In genomic region chr7:102154425-102154824, GRCh38 we compare ENCODE assay signal across 18 cellular contexts.
DNase-seq lines count a peak whose midpoint lies in the region; ATAC-seq, FAIRE-seq and TF ChIP-seq lines count a peak whose summit lies in the region.
"Had no signal": no experiment of that assay in that cellular context is flagged by ENCODE, and none has a peak within 500 bp of the region (broad histone marks: within the 10 kb centered on the region; RNA-seq: fewer than 3 reads in every experiment).

No MANE protein-coding gene starts in this region.

- no peak overlapping the region for H3K9ac ChIP-seq in HepG2 (ENCODE audit: insufficient read depth, low read depth, low read length)

- TF ChIP-seq POLR2A in HepG2 (IDR thresholded peaks at IDR 0.05; ENCODE audit: insufficient read depth in 1 of 2, low read depth in 2 of 2, low read length in 2 of 2) (no peak), right lobe of liver (IDR thresholded peaks at IDR 0.05) (no peak)

- H3K36me3 ChIP-seq in HepG2 (replicated peaks in 1 of 2; ENCODE audit: control insufficient read depth in 1 of 2, insufficient read depth in 2 of 2, low read length in 2 of 2) (peaks cover 3 to 10% of the 10 kb centered on the region in 2 experiments; a peak in 1 of 5 replicates), right lobe of liver (peaks cover 0 to 3% (median 0%) of the 10 kb centered on the region in 4 donors), hepatocyte (replicated peaks; ENCODE audit: insufficient read depth, low read depth) (no peaks in the 10 kb centered on the region)
- H3K36me3 ChIP-seq: HAP-1 had no signal

- H3K4me2 ChIP-seq in HepG2 (ENCODE audit: low read depth, low read length): no peak overlapping the region
- no peak overlapping the region for H3K4me2 ChIP-seq in hepatocyte

- H4K20me1 ChIP-seq in HepG2 (ENCODE audit: insufficient read depth, low read length) (no peaks in the 10 kb centered on the region), hepatocyte (ENCODE audit: insufficient read depth, poor library complexity, severe bottlenecking) (no peaks in the 10 kb centered on the region)

- TF ChIP-seq CTCF in HepG2 (CRISPR knock-in tag; IDR thresholded peaks at IDR 0.05): no peak
- no peak for TF ChIP-seq CTCF in right lobe of liver (IDR thresholded peaks at IDR 0.05)
- TF ChIP-seq CTCF in RWPE1 (conservative IDR thresholded peaks at IDR 0.05; ENCODE audit: low read depth): no peak
- no peak for TF ChIP-seq CTCF in hepatocyte (IDR thresholded peaks at IDR 0.05; ENCODE audit: poor library complexity)

- BruUV-seq in HepG2 (replicated peaks; lab: Mats Ljungman, UMichigan): no TSS peak

- in situ Hi-C loops in HepG2 (cut with HindIII; ENCODE audit: extremely low pct_ligation_motif_present, low pct_unique_long_range_greater_than_20kb): no loop called here

- H3K27me3 ChIP-seq in HepG2 (ENCODE audit: control insufficient read depth in 1 of 2, insufficient read depth in 2 of 2, low read length in 2 of 2) (no peaks in the 10 kb centered on the region), right lobe of liver (no peaks in the 10 kb centered on the region), hepatocyte (no peaks in the 10 kb centered on the region)

- CTCF ChIA-PET in HepG2 (lab: Yijun Ruan, JAX; ENCODE audit: low intra/inter-chr PET ratio, low total read pairs): no interaction called here
- CTCF ChIA-PET in RWPE1 (lab: Yijun Ruan, JAX): interaction anchor here (0.6 to 0.7 kb wide), 2 partner anchors 68 to 1701 kb away, joined by 3 read pairs; no protein-coding TSS in a partner anchor

- no peak overlapping the region for H3K4me3 ChIP-seq in HepG2 (replicated peaks in 1 of 3; ENCODE audit: insufficient read depth in 1 of 3, low read depth in 2 of 3, low read length in 3 of 3)
- no peak overlapping the region for H3K4me3 ChIP-seq in right lobe of liver
- H3K4me3 ChIP-seq in hepatocyte: no peak overlapping the region
- H3K4me3 ChIP-seq: GM12878, HAP-1 had no signal

- ATAC-seq in HepG2 (no peak), right lobe of liver (no peak), HG03442 (IDR thresholded peaks at IDR 0.05; ENCODE audit: unreplicated experiment) (no peak), GM18868 (IDR thresholded peaks at IDR 0.05; ENCODE audit: unreplicated experiment) (no peak)
- ATAC-seq: GM12878 had no signal

- intact Hi-C loops in HepG2 (cut with micrococcal nuclease; ENCODE audit: unreplicated experiment) (loop anchor here (10.0 kb wide), 1 partner anchor 80 kb away; no protein-coding TSS in a partner anchor), right lobe of liver (cut with DNase I) (no loop called here)

- H2AFZ ChIP-seq in HepG2 (ENCODE audit: low read length): no peak overlapping the region
- H2AFZ ChIP-seq in hepatocyte: no peak overlapping the region

- no peaks in the 10 kb centered on the region for H3K9me2 ChIP-seq in hepatocyte (replicated peaks; ENCODE audit: insufficient read depth)

- peak overlapping the region; percentile 100 for H3K27ac ChIP-seq in HepG2 (ENCODE audit: extremely low read length, insufficient read depth, low read length)
- no peak overlapping the region for H3K27ac ChIP-seq in right lobe of liver
- peak overlapping the region; percentile 98; the same call in 1 of the 2 replicates for H3K27ac ChIP-seq in RWPE1
- peak overlapping the region; percentile 94 for H3K27ac ChIP-seq in hepatocyte
- H3K27ac ChIP-seq: C4-2B had no signal

- POLR2A ChIA-PET in HepG2 (lab: Yijun Ruan, JAX): interaction anchor here (1.6 to 2.8 kb wide), 2 partner anchors 20 to 130 kb away, joined by 3 to 10 read pairs; no protein-coding TSS in a partner anchor
- POLR2A ChIA-PET in RWPE1 (lab: Yijun Ruan, JAX; ENCODE audit: low non-redundant PET): no interaction called here

- no peak for TF ChIP-seq RAD21 in HepG2 (CRISPR knock-in tag; IDR thresholded peaks at IDR 0.05)

- H3K9me3 ChIP-seq in HepG2 (ENCODE audit: low read length) (no peaks in the 10 kb centered on the region), right lobe of liver (no peaks in the 10 kb centered on the region), hepatocyte (ENCODE audit: low read depth) (no peaks in the 10 kb centered on the region)
- H3K9me3 ChIP-seq: HAP-1 had no signal

- H3K4me1 ChIP-seq in HepG2 (ENCODE audit: insufficient read depth, low read length) (peaks cover 72% of the 10 kb centered on the region), right lobe of liver (peaks cover 0 to 21% (median 7%) of the 10 kb centered on the region in 4 donors), hepatocyte (ENCODE audit: insufficient read depth) (peaks cover 19% of the 10 kb centered on the region)

- 97% methylated on average over 3 of the region's 3 CpGs for WGBS in HepG2 (ENCODE audit: low lambda C conversion rate)
- 92% methylated on average over 2 of the region's 3 CpGs for WGBS in right lobe of liver (ENCODE audit: insufficient coverage, low coverage, low lambda C conversion rate, missing lambda C conversion rate)
- 97% methylated on average over 3 of the region's 3 CpGs for WGBS in hepatocyte (ENCODE audit: low lambda C conversion rate, missing lambda C conversion rate)

- DNase-seq in HepG2 (ENCODE audit: low spot score) (no peak), right lobe of liver (no peak), RWPE1 (ENCODE audit: low spot score) (no peak), hepatocyte (ENCODE audit: low spot score) (no peak)
- DNase-seq in stimulated activated CD4-positive, alpha-beta T cell treated with anti-CD3 and anti-CD28 coated beads, Interleukin-1b, Interleukin-23, amount 100 ng/mL, for 48 hours: no peak
- DNase-seq: ACHN; CD4-positive, alpha-beta memory T cell; DMS153; DMS79 treated with DMSO at 0.1 percent for 48 hours; GF-D8; KBM-7 had no signal

- H3K79me2 ChIP-seq in HepG2 (ENCODE audit: insufficient read depth, low read length) (no peaks in the 10 kb centered on the region), hepatocyte (no peaks in the 10 kb centered on the region)

- no peak for FAIRE-seq in HepG2 (lab: Jason Lieb, UNC)
- FAIRE-seq: GM12878, GM19239, HTR-8/SVneo had no signal

- TF ChIP-seq EP300 in HepG2 (IDR thresholded peaks at IDR 0.05; ENCODE audit: low read depth in 2 of 2, low read length in 2 of 2): no peak
- TF ChIP-seq EP300 in HepG2 (CRISPR knock-in tag; IDR thresholded peaks at IDR 0.05; ENCODE audit: borderline replicate concordance): no peak

TF ChIP-seq in HepG2, 621 proteins besides CTCF, POLR2A, EP300 and RAD21 (continues in another document):
- TF ChIP-seq RXRB (CRISPR knock-in tag; IDR thresholded peaks at IDR 0.05; ENCODE audit: borderline replicate concordance) (no peak), DRAP1 (CRISPR knock-in tag; IDR thresholded peaks at IDR 0.05) (no peak), RBM39 (IDR thresholded peaks at IDR 0.05; ENCODE audit: low read depth, low read length, poor library complexity, severe bottlenecking) (no peak), ZNF264 (CRISPR knock-in tag; IDR thresholded peaks at IDR 0.05) (no peak)
- TF ChIP-seq, protein P1, sequence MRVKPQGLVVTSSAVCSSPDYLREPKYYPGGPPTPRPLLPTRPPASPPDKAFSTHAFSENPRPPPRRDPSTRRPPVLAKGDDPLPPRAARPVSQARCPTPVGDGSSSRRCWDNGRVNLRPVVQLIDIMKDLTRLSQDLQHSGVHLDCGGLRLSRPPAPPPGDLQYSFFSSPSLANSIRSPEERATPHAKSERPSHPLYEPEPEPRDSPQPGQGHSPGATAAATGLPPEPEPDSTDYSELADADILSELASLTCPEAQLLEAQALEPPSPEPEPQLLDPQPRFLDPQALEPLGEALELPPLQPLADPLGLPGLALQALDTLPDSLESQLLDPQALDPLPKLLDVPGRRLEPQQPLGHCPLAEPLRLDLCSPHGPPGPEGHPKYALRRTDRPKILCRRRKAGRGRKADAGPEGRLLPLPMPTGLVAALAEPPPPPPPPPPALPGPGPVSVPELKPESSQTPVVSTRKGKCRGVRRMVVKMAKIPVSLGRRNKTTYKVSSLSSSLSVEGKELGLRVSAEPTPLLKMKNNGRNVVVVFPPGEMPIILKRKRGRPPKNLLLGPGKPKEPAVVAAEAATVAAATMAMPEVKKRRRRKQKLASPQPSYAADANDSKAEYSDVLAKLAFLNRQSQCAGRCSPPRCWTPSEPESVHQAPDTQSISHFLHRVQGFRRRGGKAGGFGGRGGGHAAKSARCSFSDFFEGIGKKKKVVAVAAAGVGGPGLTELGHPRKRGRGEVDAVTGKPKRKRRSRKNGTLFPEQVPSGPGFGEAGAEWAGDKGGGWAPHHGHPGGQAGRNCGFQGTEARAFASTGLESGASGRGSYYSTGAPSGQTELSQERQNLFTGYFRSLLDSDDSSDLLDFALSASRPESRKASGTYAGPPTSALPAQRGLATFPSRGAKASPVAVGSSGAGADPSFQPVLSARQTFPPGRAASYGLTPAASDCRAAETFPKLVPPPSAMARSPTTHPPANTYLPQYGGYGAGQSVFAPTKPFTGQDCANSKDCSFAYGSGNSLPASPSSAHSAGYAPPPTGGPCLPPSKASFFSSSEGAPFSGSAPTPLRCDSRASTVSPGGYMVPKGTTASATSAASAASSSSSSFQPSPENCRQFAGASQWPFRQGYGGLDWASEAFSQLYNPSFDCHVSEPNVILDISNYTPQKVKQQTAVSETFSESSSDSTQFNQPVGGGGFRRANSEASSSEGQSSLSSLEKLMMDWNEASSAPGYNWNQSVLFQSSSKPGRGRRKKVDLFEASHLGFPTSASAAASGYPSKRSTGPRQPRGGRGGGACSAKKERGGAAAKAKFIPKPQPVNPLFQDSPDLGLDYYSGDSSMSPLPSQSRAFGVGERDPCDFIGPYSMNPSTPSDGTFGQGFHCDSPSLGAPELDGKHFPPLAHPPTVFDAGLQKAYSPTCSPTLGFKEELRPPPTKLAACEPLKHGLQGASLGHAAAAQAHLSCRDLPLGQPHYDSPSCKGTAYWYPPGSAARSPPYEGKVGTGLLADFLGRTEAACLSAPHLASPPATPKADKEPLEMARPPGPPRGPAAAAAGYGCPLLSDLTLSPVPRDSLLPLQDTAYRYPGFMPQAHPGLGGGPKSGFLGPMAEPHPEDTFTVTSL (CRISPR knock-in tag; IDR thresholded peaks at IDR 0.05; ENCODE audit: borderline replicate concordance): no peak

Comparison
In these comparisons a context has a peak if more than half of its experiments do, and no peak if none do; other contexts are left out.
1. H3K27ac ChIP-seq: peak in HepG2 (single experiment), RWPE1 (single experiment) and hepatocyte (single experiment); none in right lobe of liver (0 of 3).